19 cellular contexts compared by ENCODE assay signal in the genomic region with DNA sequence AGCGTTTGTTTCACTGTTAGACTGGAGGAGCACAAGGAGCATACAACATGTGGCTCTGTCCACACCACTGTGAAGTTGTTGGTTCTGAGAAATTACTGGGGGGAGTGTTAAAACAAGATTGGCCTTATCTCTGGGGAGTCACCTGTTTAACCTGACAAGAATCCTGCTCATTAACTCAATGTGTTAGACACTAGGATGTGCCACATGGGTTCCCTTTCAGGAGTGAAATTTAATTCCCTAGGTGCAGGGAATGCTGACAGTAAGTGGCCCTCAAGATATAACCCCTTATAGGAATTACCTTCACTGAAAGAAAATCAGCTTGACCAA. TPM values are rescaled to one million over a fixed set of nuclear protein-coding genes. Genes with fewer than 3 reads are reported as not detected.
"Had no signal": no experiment of that assay in that cellular context is flagged by ENCODE, and none has a peak within 500 bp of the region (broad histone marks: within the 10 kb centered on the region; RNA-seq: fewer than 3 reads in every experiment).

No MANE protein-coding gene starts in this region.

- H3K36me3 ChIP-seq: neutrophil had no signal

- H3K4me3 Mint-ChIP-seq: activated naive CD8-positive, alpha-beta T cell treated with anti-CD3 and anti-CD28 coated beads for 36 hours; central memory CD8-positive, alpha-beta T cell; naive thymus-derived CD8-positive, alpha-beta T cell had no signal

- FAIRE-seq: endothelial cell of umbilical vein, frontal cortex had no signal

- H3K27me3 ChIP-seq: body of pancreas had no signal

- H3K4me3 ChIP-seq: body of pancreas had no signal

- H3K27ac ChIP-seq: body of pancreas, neutrophil, parathyroid adenoma had no signal

- H3K9me3 Mint-ChIP-seq: activated naive CD8-positive, alpha-beta T cell treated with anti-CD3 and anti-CD28 coated beads for 36 hours; central memory CD8-positive, alpha-beta T cell; naive thymus-derived CD8-positive, alpha-beta T cell had no signal

- H3K9me3 ChIP-seq: body of pancreas, neutrophil had no signal

- H3K36me3 Mint-ChIP-seq: activated naive CD8-positive, alpha-beta T cell treated with anti-CD3 and anti-CD28 coated beads for 36 hours; naive thymus-derived CD8-positive, alpha-beta T cell had no signal

- ATAC-seq: body of pancreas; naive thymus-derived CD8-positive, alpha-beta T cell; stimulated activated naive CD8-positive, alpha-beta T cell treated with anti-CD3 and anti-CD28 coated beads, Interleukin-15, Interleukin-2, amounts not matched to agents 100 U/mL and 50 U/mL, for 24 hours had no signal

- H3K27ac Mint-ChIP-seq: activated naive CD8-positive, alpha-beta T cell treated with anti-CD3 and anti-CD28 coated beads for 36 hours; naive thymus-derived CD8-positive, alpha-beta T cell had no signal

- DNase-seq: activated CD4-positive, alpha-beta T cell treated with anti-CD3 and anti-CD28 coated beads, Interleukin-2, amount 50 U/mL, for 1 hour; activated CD8-positive, alpha-beta memory T cell treated with anti-CD3 and anti-CD28 coated beads for 24 hours; activated naive CD8-positive, alpha-beta T cell treated with anti-CD3 and anti-CD28 coated beads for 36 hours; amygdala; body of pancreas; cortex of kidney; effector CD4-positive, alpha-beta T cell; naive thymus-derived CD8-positive, alpha-beta T cell; stimulated activated CD4-positive, alpha-beta T cell treated with anti-CD3 and anti-CD28 coated beads, Interleukin-15, amount 100 ng/mL, for 24 hours; stimulated activated CD4-positive, alpha-beta T cell treated with anti-CD3 and anti-CD28 coated beads, Interleukin-4, amount 100 ng/mL, for 4 hours; stimulated activated CD8-positive, alpha-beta memory T cell treated with anti-CD3 and anti-CD28 coated beads, Interleukin-4, amount 100 ng/mL, for 48 hours; stimulated activated naive CD8-positive, alpha-beta T cell treated with anti-CD3 and anti-CD28 coated beads, Interleukin-15, Interleukin-2, amounts not matched to agents 100 U/mL and 50 U/mL, for 24 hours; SW 1271 had no signal

RNA-seq across cellular contexts. Expression of gene WNT2B, which starts 45.8 kb away (rescaled TPM):
- total RNA-seq: activated naive CD8-positive, alpha-beta T cell treated with anti-CD3 and anti-CD28 coated beads for 36 hours; T-helper 2 cell treated with Interferon-gamma antibody and Interleukin-4, amounts not matched to agents 100 ng/mL and 5 ng/mL, for 36 hours had no signal
